Comparison of ENCODE assay signal across 3 cellular contexts in genomic region chr1:51717842-51718241, GRCh38.
A peak's percentile ranks its signal among the peaks of the same experiment; 100 is the strongest.
TF ChIP-seq lines count a peak whose summit lies in the region.

No MANE protein-coding gene starts in this region.

TF ChIP-seq in HepG2, 621 proteins besides CTCF, POLR2A, EP300 and RAD21:
- TF ChIP-seq GTF3A (CRISPR knock-in tag; conservative IDR thresholded peaks at IDR 0.05) (no peak), KIAA2018 (CRISPR knock-in tag; IDR thresholded peaks at IDR 0.05; ENCODE audit: borderline replicate concordance) (no peak)

TF ChIP-seq in HEK293, 187 proteins besides CTCF, POLR2A, EP300 and RAD21:
- TF ChIP-seq TRIM28 (IDR thresholded peaks at IDR 0.05; ENCODE audit: borderline replicate concordance, low read length): no peak
- TF ChIP-seq ZSCAN5A (tag by site-specific recombination; IDR thresholded peaks at IDR 0.05): no peak
- no peak for TF ChIP-seq REST (tag by site-specific recombination; IDR thresholded peaks at IDR 0.05)
- TF ChIP-seq SCRT2 (tag by site-specific recombination; IDR thresholded peaks at IDR 0.05): no peak
- TF ChIP-seq ZBTB6 (tag by site-specific recombination; IDR thresholded peaks at IDR 0.05): no peak
- 0 out of 2 replicates have a peak, but pooled peaks have one; percentile 24 for TF ChIP-seq MZF1 (tag by site-specific recombination; IDR thresholded peaks at IDR 0.05; ENCODE audit: borderline replicate concordance)
- no peak for TF ChIP-seq ZNF169 (tag by site-specific recombination; IDR thresholded peaks at IDR 0.05)
- TF ChIP-seq ZSCAN4 (tag by site-specific recombination; IDR thresholded peaks at IDR 0.05): no peak
- TF ChIP-seq ZNF202 (tag by site-specific recombination; IDR thresholded peaks at IDR 0.05; ENCODE audit: borderline replicate concordance): no peak
- peak; percentile 80 for TF ChIP-seq ZNF146 (tag by site-specific recombination; IDR thresholded peaks at IDR 0.05)
- TF ChIP-seq ZNF398 (tag by site-specific recombination; IDR thresholded peaks at IDR 0.05): no peak
- TF ChIP-seq ZBTB8A (tag by site-specific recombination; IDR thresholded peaks at IDR 0.05): no peak
- TF ChIP-seq ZSCAN16 (tag by site-specific recombination; IDR thresholded peaks at IDR 0.05): no peak

TF ChIP-seq in K562, 482 proteins besides CTCF, POLR2A, EP300 and RAD21:
- TF ChIP-seq RBM25 (IDR thresholded peaks at IDR 0.05; ENCODE audit: low read depth, low read length, severe bottlenecking): peak; percentile 50
- TF ChIP-seq CSDE1 (IDR thresholded peaks at IDR 0.05): 0 out of 4 replicates have a peak, but pooled peaks of 1 of the 2 experiments have one; percentile 29
- TF ChIP-seq CHAMP1 (IDR thresholded peaks at IDR 0.05): no peak
- peak; percentile 80 for TF ChIP-seq ZNF146 (CRISPR knock-in tag; IDR thresholded peaks at IDR 0.05; ENCODE audit: unreplicated experiment)
